2 cellular contexts compared by ENCODE assay signal in genomic region chr16:16408430-16408829, GRCh38. TPM values are rescaled to one million over a fixed set of nuclear protein-coding genes. Genes with fewer than 3 reads are reported as not detected.
"Had no signal": no experiment of that assay in that cellular context is flagged by ENCODE, and none has a peak within 500 bp of the region (broad histone marks: within the 10 kb centered on the region; RNA-seq: fewer than 3 reads in every experiment).

No MANE protein-coding gene starts in this region.

RNA-seq across cellular contexts. Expression of gene NPIPA7, which starts 29.5 kb away (rescaled TPM):
- total RNA-seq: osteoblast, smooth muscle cell had no signal
